Comparison of ENCODE assay signal across 24 cellular contexts in the genomic region with DNA sequence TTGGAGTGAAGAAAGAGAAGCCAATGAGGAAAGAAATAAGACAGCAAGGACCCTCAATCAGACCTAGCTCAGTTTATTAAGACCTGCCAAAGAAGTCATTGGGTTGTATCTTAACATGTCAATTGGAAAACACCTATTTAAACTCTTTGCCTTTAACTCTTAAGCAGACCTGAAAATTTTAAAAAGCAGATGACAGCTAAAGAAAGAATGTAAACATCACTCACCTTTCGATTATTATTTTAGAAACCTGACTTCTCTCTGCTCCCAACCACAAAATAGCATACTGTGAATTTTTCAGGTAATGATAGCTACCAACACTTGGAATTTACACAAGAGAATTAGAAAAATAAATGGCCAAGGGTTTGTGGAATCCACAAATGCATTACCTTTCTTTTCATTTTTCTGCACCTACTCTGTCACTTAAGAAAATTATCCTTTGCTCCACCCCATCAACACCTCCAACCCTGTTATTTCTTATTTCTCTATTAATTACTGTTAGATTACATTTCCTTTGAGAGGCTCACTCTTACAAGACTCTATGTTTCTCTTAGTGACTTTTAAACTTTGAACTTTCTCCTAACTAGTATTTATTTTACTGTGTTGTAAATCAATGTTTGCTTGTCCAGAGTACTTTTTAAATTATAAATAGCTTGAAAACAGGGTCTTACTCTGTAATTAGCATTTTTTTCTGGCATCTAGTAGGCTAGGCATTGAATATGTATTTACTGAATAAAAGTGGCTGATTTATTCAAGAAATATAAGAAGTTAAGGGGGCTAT. TPM values are rescaled to one million over a fixed set of nuclear protein-coding genes. Genes with fewer than 3 reads are reported as not detected.
"Had no signal": no experiment of that assay in that cellular context is flagged by ENCODE, and none has a peak within 500 bp of the region (broad histone marks: within the 10 kb centered on the region; RNA-seq: fewer than 3 reads in every experiment).

No MANE protein-coding gene starts in this region.

- H3K4me3 ChIP-seq: breast epithelium, left ventricle myocardium inferior, stomach, thyroid gland, upper lobe of right lung had no signal

- H3K27ac ChIP-seq: breast epithelium, left ventricle myocardium inferior, neutrophil, skin epidermis, stomach, thyroid gland, upper lobe of right lung had no signal

- H3K36me3 ChIP-seq: breast epithelium, left ventricle myocardium inferior, neutrophil, stomach, thyroid gland, upper lobe of right lung had no signal

- DNase-seq: activated CD4-positive, alpha-beta T cell treated with anti-CD3 and anti-CD28 coated beads for 36 hours; activated CD4-positive, CD25-positive, alpha-beta regulatory T cell; activated CD8-positive, alpha-beta memory T cell treated with anti-CD3 and anti-CD28 coated beads, Interleukin-2, amount 10 ng/mL, durations not matched to agents 7 days and 5 days; activated CD8-positive, alpha-beta T cell treated with anti-CD3 and anti-CD28 coated beads, Interleukin-2, amount 10 ng/mL, durations not matched to agents 7 days and 5 days; activated naive CD8-positive, alpha-beta T cell treated with anti-CD3 and anti-CD28 coated beads, Interleukin-2, amount 50 U/mL, for 24 hours; activated T-cell treated with anti-CD3 and anti-CD28 coated beads, Interleukin-2, amount 50 U/mL, for 48 hours; effector CD8-positive, alpha-beta T cell; erythroblast; head of caudate nucleus; hypothalamus; kidney glomerular epithelial cell; left ventricle myocardium inferior; stimulated activated CD4-positive, alpha-beta T cell treated with anti-CD3 and anti-CD28 coated beads, Interleukin-4, amount 100 ng/mL, for 24 hours; stimulated activated naive B cell treated with anti-CD40 and anti-IgM and Interleukin-4, amounts not matched to agents 10 μg/mL and 1 μg/mL and 100 μg/mL, for 72 hours; stomach; thyroid gland; upper lobe of right lung had no signal

- H3K4me1 ChIP-seq: breast epithelium, left ventricle myocardium inferior, upper lobe of right lung had no signal

- H3K9me3 ChIP-seq: breast epithelium, left ventricle myocardium inferior, neutrophil, stomach, thyroid gland, upper lobe of right lung had no signal

- H3K27me3 ChIP-seq: breast epithelium, neutrophil, stomach, thyroid gland, upper lobe of right lung had no signal

- ATAC-seq: activated CD4-positive, alpha-beta T cell treated with anti-CD3 and anti-CD28 coated beads for 36 hours; activated CD8-positive, alpha-beta memory T cell treated with anti-CD3 and anti-CD28 coated beads, Interleukin-2, amount 10 ng/mL, durations not matched to agents 7 days and 5 days; activated CD8-positive, alpha-beta T cell treated with anti-CD3 and anti-CD28 coated beads, Interleukin-2, amount 10 ng/mL, durations not matched to agents 7 days and 5 days; activated naive CD8-positive, alpha-beta T cell treated with anti-CD3 and anti-CD28 coated beads, Interleukin-2, amount 50 U/mL, for 24 hours; sciatic nerve; stimulated activated naive B cell treated with anti-CD40 and anti-IgM and Interleukin-4, amounts not matched to agents 10 μg/mL and 1 μg/mL and 100 μg/mL, for 72 hours; upper lobe of right lung had no signal

RNA-seq across cellular contexts. Expression of a gene that starts 0.8 kb away (rescaled TPM):
- total RNA-seq: activated CD4-positive, alpha-beta T cell treated with anti-CD3 and anti-CD28 coated beads for 36 hours; activated CD8-positive, alpha-beta memory T cell treated with anti-CD3 and anti-CD28 coated beads, Interleukin-2, amount 10 ng/mL, durations not matched to agents 7 days and 5 days; activated CD8-positive, alpha-beta T cell treated with anti-CD3 and anti-CD28 coated beads, Interleukin-2, amount 10 ng/mL, durations not matched to agents 7 days and 5 days; activated T-helper 2 cell treated with anti-CD3 and anti-CD28 coated beads, Interferon-gamma antibody, Interleukin-2, Interleukin-4, amounts not matched to agents 10 μg/mL and 5 μg/mL and 100 μg/mL, durations not matched to agents 14 hours and 24 hours and 36 hours; left ventricle myocardium inferior; posterior vena cava; sciatic nerve; T-helper 1 cell treated with Interleukin-12 subunit alpha and Interleukin-12 subunit beta and Interleukin-4 antibody, amounts not matched to agents 30 ng/mL and 1 ng/mL, for 36 hours; thyroid gland had no signal
